8 cellular contexts compared by ENCODE assay signal in the genomic region with DNA sequence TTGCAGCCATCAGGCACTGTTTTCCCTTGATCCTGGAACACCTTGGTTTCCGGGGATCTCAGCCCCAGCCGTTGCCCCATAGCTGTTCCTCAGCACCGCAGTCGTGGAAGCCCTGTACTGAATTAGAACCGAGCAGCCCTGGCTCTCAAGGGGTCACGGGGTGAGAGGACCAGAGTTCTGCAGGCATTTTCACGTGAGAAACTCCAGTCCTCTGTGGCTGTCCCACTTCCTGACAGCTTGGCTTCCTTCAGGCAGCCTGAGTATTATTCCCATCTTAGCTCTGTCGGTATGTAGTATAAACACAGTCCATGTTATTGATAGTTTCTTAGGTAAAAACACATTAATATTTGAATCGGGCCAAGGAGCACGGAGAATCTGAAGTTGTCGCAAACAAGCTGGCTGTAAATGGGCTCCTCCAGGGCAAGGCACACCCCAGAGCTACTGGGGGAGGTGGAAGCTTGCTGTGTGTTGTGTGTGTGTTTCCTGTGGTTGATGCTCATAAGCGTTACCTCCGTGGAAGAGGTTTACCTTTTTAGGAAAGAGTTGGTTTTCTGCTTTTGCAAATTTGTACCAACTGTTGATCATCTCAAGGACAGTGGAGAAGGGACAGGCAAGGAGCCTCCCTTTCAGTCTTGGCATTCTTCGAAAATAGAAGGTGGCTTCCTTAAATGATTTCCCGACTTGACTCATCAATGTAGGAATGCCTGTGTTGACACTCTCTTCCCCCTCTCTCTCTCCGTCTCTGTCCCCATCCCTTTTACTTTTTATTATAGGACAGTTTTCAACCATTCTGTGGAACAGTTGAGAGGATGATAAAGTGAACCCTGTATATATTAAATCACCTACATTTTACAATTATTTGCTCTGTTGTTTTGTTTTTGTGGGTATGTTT.
DNase-seq lines count a peak whose midpoint lies in the region; ATAC-seq, FAIRE-seq and TF ChIP-seq lines count a peak whose summit lies in the region.

No MANE protein-coding gene starts in this region.

- no peak for DNase-seq in GM12891 (ENCODE audit: insufficient read length, low spot score)
- DNase-seq in T follicular helper cell (ENCODE audit: low read depth), result peak; percentile 32
- DNase-seq in central memory CD8-positive, alpha-beta T cell (ENCODE audit: low spot score in 2 of 2), result no peak
- no peak for DNase-seq in progenitor cell of endocrine pancreas (ENCODE audit: low spot score, unreplicated experiment)
- no peak for DNase-seq in superior temporal gyrus (ENCODE audit: extremely low spot score)
- no peak for DNase-seq in HPDE6-E6E7 (ENCODE audit: extremely low spot score)
- no peak for DNase-seq in NCI-H345 treated with DMSO at 0.1 percent for 48 hours (lab: John Stamatoyannopoulos, UW; ENCODE audit: unreplicated experiment)

- peaks cover 50% of the 10 kb centered on the region for H3K4me1 Mint-ChIP-seq in central memory CD8-positive, alpha-beta T cell
- H3K4me1 Mint-ChIP-seq in progenitor cell of endocrine pancreas (ENCODE audit: low read depth), result no peaks in the 10 kb centered on the region

- TF ChIP-seq POLR2A in GM12891 (IDR thresholded peaks at IDR 0.05; ENCODE audit: low read depth, low read length), result no peak

- H3K9me3 Mint-ChIP-seq in central memory CD8-positive, alpha-beta T cell, result no peaks in the 10 kb centered on the region
- H3K9me3 Mint-ChIP-seq in progenitor cell of endocrine pancreas (ENCODE audit: low read depth), result no peaks in the 10 kb centered on the region

- peaks cover 15% of the 10 kb centered on the region for H3K36me3 Mint-ChIP-seq in central memory CD8-positive, alpha-beta T cell (ENCODE audit: insufficient read depth)
- no peaks in the 10 kb centered on the region for H3K36me3 Mint-ChIP-seq in progenitor cell of endocrine pancreas (ENCODE audit: insufficient read depth)

- peak overlapping the region; percentile 72 for H3K4me3 Mint-ChIP-seq in central memory CD8-positive, alpha-beta T cell
- H3K4me3 Mint-ChIP-seq in progenitor cell of endocrine pancreas (ENCODE audit: low read depth), result no peak overlapping the region

- H3K27me3 Mint-ChIP-seq in central memory CD8-positive, alpha-beta T cell, result no peaks in the 10 kb centered on the region
- no peaks in the 10 kb centered on the region for H3K27me3 Mint-ChIP-seq in progenitor cell of endocrine pancreas

- peak; percentile 75 for FAIRE-seq in GM12891 (lab: Jason Lieb, UNC)

- TF ChIP-seq CTCF in progenitor cell of endocrine pancreas (IDR thresholded peaks at IDR 0.05; ENCODE audit: unreplicated experiment), result no peak

- peak; percentile 85 for ATAC-seq in central memory CD8-positive, alpha-beta T cell (replicated peaks; ENCODE audit: extremely low read depth, poor library complexity, severe bottlenecking)
- no peak for ATAC-seq in GM18873 (IDR thresholded peaks at IDR 0.05; ENCODE audit: low FRiP score, unreplicated experiment)

- peak overlapping the region; percentile 81 for H3K27ac Mint-ChIP-seq in central memory CD8-positive, alpha-beta T cell (ENCODE audit: low read depth)
- H3K27ac Mint-ChIP-seq in progenitor cell of endocrine pancreas, result peak overlapping the region; percentile 31

TF ChIP-seq in GM12891, 5 proteins besides CTCF, POLR2A, EP300 and RAD21:
- no peak for TF ChIP-seq POU2F2 (IDR thresholded peaks at IDR 0.05; ENCODE audit: low read depth, low read length)
- no peak for TF ChIP-seq POLR2AphosphoS5 (IDR thresholded peaks at IDR 0.05; ENCODE audit: low read depth, low read length)
